Comparison of ENCODE assay signal across 17 cellular contexts in genomic region chr22:49551446-49551845, GRCh38.
"Had no signal": no experiment of that assay in that cellular context is flagged by ENCODE, and none has a peak within 500 bp of the region (broad histone marks: within the 10 kb centered on the region; RNA-seq: fewer than 3 reads in every experiment).

No MANE protein-coding gene starts in this region.

- DNase-seq: cerebellar nuclear complex; effector memory CD8-positive, alpha-beta T cell; gastrocnemius medialis; islet precursor cell; mesendoderm; naive thymus-derived CD4-positive, alpha-beta T cell; stimulated activated CD4-positive, alpha-beta T cell treated with anti-CD3 and anti-CD28 coated beads, Interleukin-2, amount 100 ng/mL, for 24 hours; stimulated activated naive CD4-positive, alpha-beta T cell; stomach; substantia nigra had no signal

- H3K27me3 ChIP-seq: gastrocnemius medialis, upper lobe of left lung, vagina had no signal

- H3K9me3 ChIP-seq: gastrocnemius medialis, vagina had no signal

- H3K27ac Mint-ChIP-seq: dendritic cell treated with granulocyte-macrophage colony-stimulating factor and Interleukin-4, amounts not matched to agents 40 ng/mL and 50 ng/mL, for 4 days; naive thymus-derived CD4-positive, alpha-beta T cell had no signal

- H3K36me3 ChIP-seq: esophagus muscularis mucosa, gastrocnemius medialis, left lung, stomach, upper lobe of left lung, vagina had no signal

- H3K27me3 Mint-ChIP-seq: dendritic cell treated with granulocyte-macrophage colony-stimulating factor and Interleukin-4, amounts not matched to agents 40 ng/mL and 50 ng/mL, for 4 days; effector memory CD8-positive, alpha-beta T cell; naive thymus-derived CD4-positive, alpha-beta T cell had no signal

- H3K4me3 Mint-ChIP-seq: dendritic cell treated with granulocyte-macrophage colony-stimulating factor and Interleukin-4, amounts not matched to agents 40 ng/mL and 50 ng/mL, for 4 days; effector memory CD8-positive, alpha-beta T cell had no signal

- H3K4me3 ChIP-seq: esophagus muscularis mucosa, gastrocnemius medialis, left lung, stomach, upper lobe of left lung, vagina had no signal

- H3K4me1 ChIP-seq: esophagus muscularis mucosa, gastrocnemius medialis, left lung, vagina had no signal

- ATAC-seq: effector memory CD8-positive, alpha-beta T cell; gastrocnemius medialis; left lung; naive thymus-derived CD4-positive, alpha-beta T cell; sciatic nerve had no signal

- H3K27ac ChIP-seq: epithelial cell of prostate, esophagus muscularis mucosa, gastrocnemius medialis, left lung, stomach, upper lobe of left lung, vagina had no signal
